1 cellular context compared by ENCODE assay signal in the genomic region with DNA sequence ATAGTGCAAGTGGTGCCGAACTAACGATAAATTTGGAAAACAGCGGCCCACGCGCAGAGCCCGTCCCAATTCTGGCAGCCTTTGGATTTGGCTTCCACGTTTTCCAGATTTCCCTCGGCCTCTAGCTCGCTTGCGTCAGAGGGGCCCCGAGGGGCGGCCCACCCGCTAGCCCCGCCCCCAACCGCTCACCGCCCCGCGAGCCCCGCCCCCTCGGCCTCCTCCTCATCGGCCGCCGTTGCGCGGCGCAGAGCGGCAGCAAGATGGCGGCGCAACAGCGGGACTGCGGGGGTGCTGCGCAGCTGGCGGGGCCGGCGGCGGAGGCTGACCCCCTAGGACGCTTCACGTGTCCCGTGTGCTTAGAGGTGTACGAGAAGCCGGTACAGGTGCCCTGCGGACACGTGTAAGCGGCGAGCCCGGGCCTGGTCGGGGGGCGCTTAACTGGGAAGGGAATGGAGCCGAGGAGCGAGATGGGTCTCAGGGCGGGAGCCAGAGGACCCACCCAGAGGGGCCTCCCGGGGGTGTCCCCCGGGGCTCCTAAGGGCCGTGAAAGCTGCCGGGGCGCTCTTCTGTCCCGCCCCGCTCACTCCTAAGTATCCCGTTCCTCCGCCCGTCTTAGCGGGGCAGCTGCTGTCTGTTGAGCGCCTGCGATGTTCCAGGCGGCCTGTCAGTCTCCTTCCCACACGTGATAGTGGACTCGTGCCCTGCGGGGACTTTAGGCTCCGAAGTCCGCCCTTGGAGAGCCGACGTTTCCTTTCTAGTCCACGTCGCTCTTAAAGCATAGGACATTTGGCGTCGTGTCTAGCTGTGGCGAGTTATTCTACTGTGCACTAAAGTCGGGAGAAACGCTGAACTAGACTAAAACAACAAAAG.
A peak's percentile ranks its signal among the peaks of the same experiment; 100 is the strongest.
TF ChIP-seq lines count a peak whose summit lies in the region.

A gene with protein sequence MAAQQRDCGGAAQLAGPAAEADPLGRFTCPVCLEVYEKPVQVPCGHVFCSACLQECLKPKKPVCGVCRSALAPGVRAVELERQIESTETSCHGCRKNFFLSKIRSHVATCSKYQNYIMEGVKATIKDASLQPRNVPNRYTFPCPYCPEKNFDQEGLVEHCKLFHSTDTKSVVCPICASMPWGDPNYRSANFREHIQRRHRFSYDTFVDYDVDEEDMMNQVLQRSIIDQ (plus strand): TSS at position 245 of the 870 bp plus-strand sequence. CDS start 16 bp downstream, at position 261.

TF ChIP-seq in K562, 482 proteins besides CTCF, POLR2A, EP300 and RAD21 (continued from another document and continues in another):
- TF ChIP-seq, protein P1, sequence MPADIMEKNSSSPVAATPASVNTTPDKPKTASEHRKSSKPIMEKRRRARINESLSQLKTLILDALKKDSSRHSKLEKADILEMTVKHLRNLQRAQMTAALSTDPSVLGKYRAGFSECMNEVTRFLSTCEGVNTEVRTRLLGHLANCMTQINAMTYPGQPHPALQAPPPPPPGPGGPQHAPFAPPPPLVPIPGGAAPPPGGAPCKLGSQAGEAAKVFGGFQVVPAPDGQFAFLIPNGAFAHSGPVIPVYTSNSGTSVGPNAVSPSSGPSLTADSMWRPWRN (IDR thresholded peaks at IDR 0.05; ENCODE audit: low read depth), result 0 out of 2 replicates have a peak, but pooled peaks have one; percentile 18
- TF ChIP-seq, protein P2, sequence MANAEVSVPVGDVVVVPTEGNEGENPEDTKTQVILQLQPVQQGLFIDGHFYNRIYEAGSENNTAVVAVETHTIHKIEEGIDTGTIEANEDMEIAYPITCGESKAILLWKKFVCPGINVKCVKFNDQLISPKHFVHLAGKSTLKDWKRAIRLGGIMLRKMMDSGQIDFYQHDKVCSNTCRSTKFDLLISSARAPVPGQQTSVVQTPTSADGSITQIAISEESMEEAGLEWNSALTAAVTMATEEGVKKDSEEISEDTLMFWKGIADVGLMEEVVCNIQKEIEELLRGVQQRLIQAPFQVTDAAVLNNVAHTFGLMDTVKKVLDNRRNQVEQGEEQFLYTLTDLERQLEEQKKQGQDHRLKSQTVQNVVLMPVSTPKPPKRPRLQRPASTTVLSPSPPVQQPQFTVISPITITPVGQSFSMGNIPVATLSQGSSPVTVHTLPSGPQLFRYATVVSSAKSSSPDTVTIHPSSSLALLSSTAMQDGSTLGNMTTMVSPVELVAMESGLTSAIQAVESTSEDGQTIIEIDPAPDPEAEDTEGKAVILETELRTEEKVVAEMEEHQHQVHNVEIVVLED (CRISPR knock-in tag; IDR thresholded peaks at IDR 0.05), result peak; percentile 47; the same call in 1 of the 2 replicates
- TF ChIP-seq, protein P3, sequence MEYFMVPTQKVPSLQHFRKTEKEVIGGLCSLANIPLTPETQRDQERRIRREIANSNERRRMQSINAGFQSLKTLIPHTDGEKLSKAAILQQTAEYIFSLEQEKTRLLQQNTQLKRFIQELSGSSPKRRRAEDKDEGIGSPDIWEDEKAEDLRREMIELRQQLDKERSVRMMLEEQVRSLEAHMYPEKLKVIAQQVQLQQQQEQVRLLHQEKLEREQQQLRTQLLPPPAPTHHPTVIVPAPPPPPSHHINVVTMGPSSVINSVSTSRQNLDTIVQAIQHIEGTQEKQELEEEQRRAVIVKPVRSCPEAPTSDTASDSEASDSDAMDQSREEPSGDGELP (CRISPR knock-in tag; IDR thresholded peaks at IDR 0.05; ENCODE audit: borderline replicate concordance), result peak; percentile 84
- peak; percentile 34 to 64; a peak in 1 of 4 replicates for TF ChIP-seq NONO (IDR thresholded peaks at IDR 0.05; ENCODE audit: low read depth in 2 of 2, low read length in 1 of 2)
- TF ChIP-seq, protein P4, sequence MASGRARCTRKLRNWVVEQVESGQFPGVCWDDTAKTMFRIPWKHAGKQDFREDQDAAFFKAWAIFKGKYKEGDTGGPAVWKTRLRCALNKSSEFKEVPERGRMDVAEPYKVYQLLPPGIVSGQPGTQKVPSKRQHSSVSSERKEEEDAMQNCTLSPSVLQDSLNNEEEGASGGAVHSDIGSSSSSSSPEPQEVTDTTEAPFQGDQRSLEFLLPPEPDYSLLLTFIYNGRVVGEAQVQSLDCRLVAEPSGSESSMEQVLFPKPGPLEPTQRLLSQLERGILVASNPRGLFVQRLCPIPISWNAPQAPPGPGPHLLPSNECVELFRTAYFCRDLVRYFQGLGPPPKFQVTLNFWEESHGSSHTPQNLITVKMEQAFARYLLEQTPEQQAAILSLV (tag; IDR thresholded peaks at IDR 0.05), result no peak
- TF ChIP-seq, protein P5, sequence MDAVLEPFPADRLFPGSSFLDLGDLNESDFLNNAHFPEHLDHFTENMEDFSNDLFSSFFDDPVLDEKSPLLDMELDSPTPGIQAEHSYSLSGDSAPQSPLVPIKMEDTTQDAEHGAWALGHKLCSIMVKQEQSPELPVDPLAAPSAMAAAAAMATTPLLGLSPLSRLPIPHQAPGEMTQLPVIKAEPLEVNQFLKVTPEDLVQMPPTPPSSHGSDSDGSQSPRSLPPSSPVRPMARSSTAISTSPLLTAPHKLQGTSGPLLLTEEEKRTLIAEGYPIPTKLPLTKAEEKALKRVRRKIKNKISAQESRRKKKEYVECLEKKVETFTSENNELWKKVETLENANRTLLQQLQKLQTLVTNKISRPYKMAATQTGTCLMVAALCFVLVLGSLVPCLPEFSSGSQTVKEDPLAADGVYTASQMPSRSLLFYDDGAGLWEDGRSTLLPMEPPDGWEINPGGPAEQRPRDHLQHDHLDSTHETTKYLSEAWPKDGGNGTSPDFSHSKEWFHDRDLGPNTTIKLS (IDR thresholded peaks at IDR 0.05; ENCODE audit: borderline replicate concordance, low read depth), result no peak
- no peak for TF ChIP-seq ZNF184 (CRISPR knock-in tag; IDR thresholded peaks at IDR 0.05)
- TF ChIP-seq, protein P6, sequence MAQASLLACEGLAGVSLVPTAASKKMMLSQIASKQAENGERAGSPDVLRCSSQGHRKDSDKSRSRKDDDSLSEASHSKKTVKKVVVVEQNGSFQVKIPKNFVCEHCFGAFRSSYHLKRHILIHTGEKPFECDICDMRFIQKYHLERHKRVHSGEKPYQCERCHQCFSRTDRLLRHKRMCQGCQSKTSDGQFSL (CRISPR knock-in tag; IDR thresholded peaks at IDR 0.05), result 0 out of 2 replicates have a peak, but pooled peaks have one; percentile 14
- TF ChIP-seq, protein P6 (tag; IDR thresholded peaks at IDR 0.05), result no peak
- TF ChIP-seq CHD1 (IDR thresholded peaks at IDR 0.05; ENCODE audit: low read length), result peak; percentile 69
- peak; percentile 82 for TF ChIP-seq BHLHE40 (IDR thresholded peaks at IDR 0.05; ENCODE audit: low read length)
- no peak for TF ChIP-seq ETS2 (tag; IDR thresholded peaks at IDR 0.05; ENCODE audit: borderline replicate concordance, poor library complexity, severe bottlenecking)
- peak; percentile 83 for TF ChIP-seq POLR2AphosphoS5 (IDR thresholded peaks at IDR 0.05; ENCODE audit: control insufficient read depth, insufficient read depth, low read depth, low read length)
- TF ChIP-seq MYBL2 (IDR thresholded peaks at IDR 0.05; ENCODE audit: low read depth), result no peak
- TF ChIP-seq MYBL2 (CRISPR knock-in tag; IDR thresholded peaks at IDR 0.05; ENCODE audit: borderline replicate concordance), result no peak
- TF ChIP-seq SLC30A9 (CRISPR knock-in tag; IDR thresholded peaks at IDR 0.05), result no peak
- TF ChIP-seq, protein P7, sequence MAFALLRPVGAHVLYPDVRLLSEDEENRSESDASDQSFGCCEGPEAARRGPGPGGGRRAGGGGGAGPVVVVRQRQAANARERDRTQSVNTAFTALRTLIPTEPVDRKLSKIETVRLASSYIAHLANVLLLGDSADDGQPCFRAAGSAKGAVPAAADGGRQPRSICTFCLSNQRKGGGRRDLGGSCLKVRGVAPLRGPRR (CRISPR knock-in tag; IDR thresholded peaks at IDR 0.05), result no peak
- no peak for TF ChIP-seq ZNF140 (CRISPR knock-in tag; IDR thresholded peaks at IDR 0.05)
- peak; percentile 74 for TF ChIP-seq PCBP1 (IDR thresholded peaks at IDR 0.05; ENCODE audit: low read depth, low read length, poor library complexity, severe bottlenecking)
- TF ChIP-seq, protein P8, sequence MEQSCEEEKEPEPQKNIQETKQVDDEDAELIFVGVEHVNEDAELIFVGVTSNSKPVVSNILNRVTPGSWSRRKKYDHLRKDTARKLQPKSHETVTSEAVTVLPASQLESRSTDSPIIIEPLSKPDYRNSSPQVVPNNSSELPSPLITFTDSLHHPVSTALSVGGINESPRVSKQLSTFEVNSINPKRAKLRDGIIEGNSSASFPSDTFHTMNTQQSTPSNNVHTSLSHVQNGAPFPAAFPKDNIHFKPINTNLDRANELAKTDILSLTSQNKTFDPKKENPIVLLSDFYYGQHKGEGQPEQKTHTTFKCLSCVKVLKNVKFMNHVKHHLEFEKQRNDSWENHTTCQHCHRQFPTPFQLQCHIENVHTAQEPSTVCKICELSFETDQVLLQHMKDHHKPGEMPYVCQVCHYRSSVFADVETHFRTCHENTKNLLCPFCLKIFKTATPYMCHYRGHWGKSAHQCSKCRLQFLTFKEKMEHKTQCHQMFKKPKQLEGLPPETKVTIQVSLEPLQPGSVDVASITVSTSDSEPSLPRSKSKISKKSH (CRISPR knock-in tag; IDR thresholded peaks at IDR 0.05), result no peak
- TF ChIP-seq, protein P9, sequence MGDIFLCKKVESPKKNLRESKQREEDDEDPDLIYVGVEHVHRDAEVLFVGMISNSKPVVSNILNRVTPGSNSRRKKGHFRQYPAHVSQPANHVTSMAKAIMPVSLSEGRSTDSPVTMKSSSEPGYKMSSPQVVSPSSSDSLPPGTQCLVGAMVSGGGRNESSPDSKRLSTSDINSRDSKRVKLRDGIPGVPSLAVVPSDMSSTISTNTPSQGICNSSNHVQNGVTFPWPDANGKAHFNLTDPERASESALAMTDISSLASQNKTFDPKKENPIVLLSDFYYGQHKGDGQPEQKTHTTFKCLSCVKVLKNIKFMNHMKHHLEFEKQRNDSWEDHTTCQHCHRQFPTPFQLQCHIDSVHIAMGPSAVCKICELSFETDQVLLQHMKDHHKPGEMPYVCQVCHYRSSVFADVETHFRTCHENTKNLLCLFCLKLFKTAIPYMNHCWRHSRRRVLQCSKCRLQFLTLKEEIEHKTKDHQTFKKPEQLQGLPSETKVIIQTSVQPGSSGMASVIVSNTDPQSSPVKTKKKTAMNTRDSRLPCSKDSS (IDR thresholded peaks at IDR 0.05; ENCODE audit: low read depth, partially characterized antibody), result no peak
- no peak for TF ChIP-seq ZNF324 (CRISPR knock-in tag; IDR thresholded peaks at IDR 0.05)
- TF ChIP-seq GTF2E2 (tag; IDR thresholded peaks at IDR 0.05), result peak; percentile 51; the same call in 1 of the 2 replicates
- TF ChIP-seq KLF1 (tag; IDR thresholded peaks at IDR 0.05), result no peak
- peak; percentile 86 for TF ChIP-seq POLR2B (IDR thresholded peaks at IDR 0.05; ENCODE audit: low read depth, partially characterized antibody)
- TF ChIP-seq NBN (IDR thresholded peaks at IDR 0.05; ENCODE audit: low read depth), result no peak
- peak; percentile 49 for TF ChIP-seq EP400 (IDR thresholded peaks at IDR 0.05)
- TF ChIP-seq ZNF354B (CRISPR knock-in tag; IDR thresholded peaks at IDR 0.05), result no peak
- TF ChIP-seq MAZ (CRISPR knock-in tag; conservative IDR thresholded peaks at IDR 0.05 in 1 of 2, IDR thresholded peaks at IDR 0.05 in 1 of 2), result peak; percentile 77 to 82
- peak; percentile 67 for TF ChIP-seq ZFX (CRISPR knock-in tag; IDR thresholded peaks at IDR 0.05)
- TF ChIP-seq HNRNPH1 (optimal IDR thresholded peaks at IDR 0.05; ENCODE audit: low read depth, low read length), result no peak
- TF ChIP-seq, protein P10, sequence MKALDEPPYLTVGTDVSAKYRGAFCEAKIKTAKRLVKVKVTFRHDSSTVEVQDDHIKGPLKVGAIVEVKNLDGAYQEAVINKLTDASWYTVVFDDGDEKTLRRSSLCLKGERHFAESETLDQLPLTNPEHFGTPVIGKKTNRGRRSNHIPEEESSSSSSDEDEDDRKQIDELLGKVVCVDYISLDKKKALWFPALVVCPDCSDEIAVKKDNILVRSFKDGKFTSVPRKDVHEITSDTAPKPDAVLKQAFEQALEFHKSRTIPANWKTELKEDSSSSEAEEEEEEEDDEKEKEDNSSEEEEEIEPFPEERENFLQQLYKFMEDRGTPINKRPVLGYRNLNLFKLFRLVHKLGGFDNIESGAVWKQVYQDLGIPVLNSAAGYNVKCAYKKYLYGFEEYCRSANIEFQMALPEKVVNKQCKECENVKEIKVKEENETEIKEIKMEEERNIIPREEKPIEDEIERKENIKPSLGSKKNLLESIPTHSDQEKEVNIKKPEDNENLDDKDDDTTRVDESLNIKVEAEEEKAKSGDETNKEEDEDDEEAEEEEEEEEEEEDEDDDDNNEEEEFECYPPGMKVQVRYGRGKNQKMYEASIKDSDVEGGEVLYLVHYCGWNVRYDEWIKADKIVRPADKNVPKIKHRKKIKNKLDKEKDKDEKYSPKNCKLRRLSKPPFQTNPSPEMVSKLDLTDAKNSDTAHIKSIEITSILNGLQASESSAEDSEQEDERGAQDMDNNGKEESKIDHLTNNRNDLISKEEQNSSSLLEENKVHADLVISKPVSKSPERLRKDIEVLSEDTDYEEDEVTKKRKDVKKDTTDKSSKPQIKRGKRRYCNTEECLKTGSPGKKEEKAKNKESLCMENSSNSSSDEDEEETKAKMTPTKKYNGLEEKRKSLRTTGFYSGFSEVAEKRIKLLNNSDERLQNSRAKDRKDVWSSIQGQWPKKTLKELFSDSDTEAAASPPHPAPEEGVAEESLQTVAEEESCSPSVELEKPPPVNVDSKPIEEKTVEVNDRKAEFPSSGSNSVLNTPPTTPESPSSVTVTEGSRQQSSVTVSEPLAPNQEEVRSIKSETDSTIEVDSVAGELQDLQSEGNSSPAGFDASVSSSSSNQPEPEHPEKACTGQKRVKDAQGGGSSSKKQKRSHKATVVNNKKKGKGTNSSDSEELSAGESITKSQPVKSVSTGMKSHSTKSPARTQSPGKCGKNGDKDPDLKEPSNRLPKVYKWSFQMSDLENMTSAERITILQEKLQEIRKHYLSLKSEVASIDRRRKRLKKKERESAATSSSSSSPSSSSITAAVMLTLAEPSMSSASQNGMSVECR (CRISPR knock-in tag; IDR thresholded peaks at IDR 0.05), result 0 out of 2 replicates have a peak, but pooled peaks have one; percentile 67
- TF ChIP-seq, protein P11, sequence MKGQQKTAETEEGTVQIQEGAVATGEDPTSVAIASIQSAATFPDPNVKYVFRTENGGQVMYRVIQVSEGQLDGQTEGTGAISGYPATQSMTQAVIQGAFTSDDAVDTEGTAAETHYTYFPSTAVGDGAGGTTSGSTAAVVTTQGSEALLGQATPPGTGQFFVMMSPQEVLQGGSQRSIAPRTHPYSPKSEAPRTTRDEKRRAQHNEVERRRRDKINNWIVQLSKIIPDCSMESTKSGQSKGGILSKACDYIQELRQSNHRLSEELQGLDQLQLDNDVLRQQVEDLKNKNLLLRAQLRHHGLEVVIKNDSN (CRISPR knock-in tag; IDR thresholded peaks at IDR 0.05), result peak; percentile 81
- no peak for TF ChIP-seq FOXM1 (IDR thresholded peaks at IDR 0.05; ENCODE audit: low read depth)
- TF ChIP-seq FOXM1 (CRISPR knock-in tag; IDR thresholded peaks at IDR 0.05; ENCODE audit: low read depth), result no peak
- no peak for TF ChIP-seq SREBF1 (IDR thresholded peaks at IDR 0.05; ENCODE audit: borderline replicate concordance, low read depth, low read length)
- TF ChIP-seq ZNF197 (CRISPR knock-in tag; IDR thresholded peaks at IDR 0.05; ENCODE audit: low read depth), result no peak
- TF ChIP-seq ZNF274 (IDR thresholded peaks at IDR 0.05; ENCODE audit: borderline replicate concordance, low read depth, low read length), result no peak
